In the genomic region with DNA sequence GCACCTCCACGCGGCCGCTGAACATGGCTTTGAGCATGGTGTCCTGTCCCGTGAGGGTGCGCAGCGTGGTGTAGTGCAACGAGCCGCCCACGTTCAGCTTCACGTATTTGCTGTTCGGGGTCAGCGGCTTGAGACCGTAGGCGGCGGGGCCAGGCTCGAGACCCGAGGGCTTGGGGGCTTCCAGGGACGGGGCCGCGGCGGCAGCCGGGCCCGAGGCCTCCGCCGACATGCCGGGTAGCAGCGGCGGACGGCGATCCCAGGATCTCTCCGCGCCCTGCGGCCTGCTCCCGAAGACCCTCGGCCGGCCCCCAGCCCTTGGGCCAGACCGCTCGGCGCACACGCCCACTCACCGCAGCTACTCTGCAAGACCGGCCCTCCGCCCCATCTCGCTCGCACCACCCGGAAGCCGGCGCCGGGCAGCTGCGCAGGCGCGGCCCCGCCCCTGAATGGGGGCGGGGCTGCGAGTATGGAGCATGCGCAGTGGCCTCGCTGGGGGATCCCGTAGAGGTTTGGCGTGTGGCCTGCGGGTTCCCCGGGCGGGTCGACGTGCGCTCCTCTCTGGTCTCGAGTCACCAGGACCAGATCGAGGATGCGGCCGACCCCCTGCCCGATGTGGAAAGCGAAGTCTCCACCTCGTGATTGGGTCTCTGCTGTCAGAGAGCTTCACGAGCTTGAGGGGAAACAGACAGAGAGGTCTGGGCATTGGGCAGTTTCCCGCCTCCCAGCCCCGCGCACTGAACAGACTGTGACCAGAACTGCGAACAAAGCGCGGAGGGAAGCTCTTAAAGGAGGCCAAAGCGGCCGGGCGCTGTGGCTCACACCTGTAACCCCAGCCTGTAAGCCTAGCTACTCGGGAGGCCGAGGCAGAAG, we compare ENCODE assay signal across 1 cellular context.
TF ChIP-seq lines count a peak whose summit lies in the region.

A gene with protein sequence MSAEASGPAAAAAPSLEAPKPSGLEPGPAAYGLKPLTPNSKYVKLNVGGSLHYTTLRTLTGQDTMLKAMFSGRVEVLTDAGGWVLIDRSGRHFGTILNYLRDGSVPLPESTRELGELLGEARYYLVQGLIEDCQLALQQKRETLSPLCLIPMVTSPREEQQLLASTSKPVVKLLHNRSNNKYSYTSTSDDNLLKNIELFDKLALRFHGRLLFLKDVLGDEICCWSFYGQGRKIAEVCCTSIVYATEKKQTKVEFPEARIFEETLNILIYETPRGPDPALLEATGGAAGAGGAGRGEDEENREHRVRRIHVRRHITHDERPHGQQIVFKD (minus strand): TSS at position 422 of the 870 bp plus-strand sequence. CDS start 193 bp downstream, at position 229.

TF ChIP-seq in HepG2, 621 proteins besides CTCF, POLR2A, EP300 and RAD21 (continued from another document and continues in another):
- TF ChIP-seq FOXJ3 (CRISPR knock-in tag; IDR thresholded peaks at IDR 0.05; ENCODE audit: borderline replicate concordance) (peak; percentile 68; the same call in 1 of the 2 replicates), ZFYVE20 (CRISPR knock-in tag; IDR thresholded peaks at IDR 0.05; ENCODE audit: borderline replicate concordance, low read depth) (no peak), ZFP82 (CRISPR knock-in tag; IDR thresholded peaks at IDR 0.05; ENCODE audit: borderline replicate concordance) (peak; percentile 66; the same call in 1 of the 2 replicates), ZFP36L2 (CRISPR knock-in tag; IDR thresholded peaks at IDR 0.05) (no peak; the same call in 1 of the 2 replicates), DR1 (CRISPR knock-in tag; IDR thresholded peaks at IDR 0.05) (peak; percentile 69; the same call in 1 of the 2 replicates), ZNF383 (CRISPR knock-in tag; IDR thresholded peaks at IDR 0.05; ENCODE audit: borderline replicate concordance) (no peak), MAF1 (CRISPR knock-in tag; IDR thresholded peaks at IDR 0.05; ENCODE audit: borderline replicate concordance) (no peak), KDM2A (CRISPR knock-in tag; IDR thresholded peaks at IDR 0.05; ENCODE audit: borderline replicate concordance, low read depth) (peak; percentile 76), TP53 (CRISPR knock-in tag; conservative IDR thresholded peaks at IDR 0.05) (no peak), IRX3 (CRISPR knock-in tag; IDR thresholded peaks at IDR 0.05; ENCODE audit: borderline replicate concordance, low read depth) (peak; percentile 84), MAFG (CRISPR knock-in tag; IDR thresholded peaks at IDR 0.05) (no peak), ZBTB14 (CRISPR knock-in tag; IDR thresholded peaks at IDR 0.05) (peak; percentile 43; the same call in 1 of the 2 replicates), ZFX (CRISPR knock-in tag; IDR thresholded peaks at IDR 0.05; ENCODE audit: low read depth) (peak; percentile 97), ZNF773 (CRISPR knock-in tag; IDR thresholded peaks at IDR 0.05; ENCODE audit: borderline replicate concordance) (no peak; the same call in 1 of the 2 replicates), BCL6 (CRISPR knock-in tag; IDR thresholded peaks at IDR 0.05) (peak; percentile 22; the same call in 1 of the 2 replicates), TEAD2 (CRISPR knock-in tag; IDR thresholded peaks at IDR 0.05) (no peak), ARHGAP35 (CRISPR knock-in tag; IDR thresholded peaks at IDR 0.05; ENCODE audit: borderline replicate concordance) (peak; percentile 57), PBX2 (CRISPR knock-in tag; IDR thresholded peaks at IDR 0.05) (0 out of 2 replicates have a peak, but pooled peaks have one; percentile 25), ZNF691 (CRISPR knock-in tag; IDR thresholded peaks at IDR 0.05; ENCODE audit: borderline replicate concordance, low read depth) (no peak; the same call in 1 of the 2 replicates), ZBTB20 (CRISPR knock-in tag; IDR thresholded peaks at IDR 0.05; ENCODE audit: borderline replicate concordance, low read depth) (peak; percentile 86; the same call in 1 of the 2 replicates), ZNF251 (CRISPR knock-in tag; IDR thresholded peaks at IDR 0.05) (0 out of 2 replicates have a peak, but pooled peaks have one; percentile 88), CSRNP1 (CRISPR knock-in tag; IDR thresholded peaks at IDR 0.05) (peak; percentile 94), ZNF10 (CRISPR knock-in tag; IDR thresholded peaks at IDR 0.05; ENCODE audit: borderline replicate concordance, low read depth) (0 out of 2 replicates have a peak, but pooled peaks have one; percentile 69), ZBTB8A (CRISPR knock-in tag; IDR thresholded peaks at IDR 0.05; ENCODE audit: borderline replicate concordance, low read depth) (no peak)
- TF ChIP-seq, protein P1, sequence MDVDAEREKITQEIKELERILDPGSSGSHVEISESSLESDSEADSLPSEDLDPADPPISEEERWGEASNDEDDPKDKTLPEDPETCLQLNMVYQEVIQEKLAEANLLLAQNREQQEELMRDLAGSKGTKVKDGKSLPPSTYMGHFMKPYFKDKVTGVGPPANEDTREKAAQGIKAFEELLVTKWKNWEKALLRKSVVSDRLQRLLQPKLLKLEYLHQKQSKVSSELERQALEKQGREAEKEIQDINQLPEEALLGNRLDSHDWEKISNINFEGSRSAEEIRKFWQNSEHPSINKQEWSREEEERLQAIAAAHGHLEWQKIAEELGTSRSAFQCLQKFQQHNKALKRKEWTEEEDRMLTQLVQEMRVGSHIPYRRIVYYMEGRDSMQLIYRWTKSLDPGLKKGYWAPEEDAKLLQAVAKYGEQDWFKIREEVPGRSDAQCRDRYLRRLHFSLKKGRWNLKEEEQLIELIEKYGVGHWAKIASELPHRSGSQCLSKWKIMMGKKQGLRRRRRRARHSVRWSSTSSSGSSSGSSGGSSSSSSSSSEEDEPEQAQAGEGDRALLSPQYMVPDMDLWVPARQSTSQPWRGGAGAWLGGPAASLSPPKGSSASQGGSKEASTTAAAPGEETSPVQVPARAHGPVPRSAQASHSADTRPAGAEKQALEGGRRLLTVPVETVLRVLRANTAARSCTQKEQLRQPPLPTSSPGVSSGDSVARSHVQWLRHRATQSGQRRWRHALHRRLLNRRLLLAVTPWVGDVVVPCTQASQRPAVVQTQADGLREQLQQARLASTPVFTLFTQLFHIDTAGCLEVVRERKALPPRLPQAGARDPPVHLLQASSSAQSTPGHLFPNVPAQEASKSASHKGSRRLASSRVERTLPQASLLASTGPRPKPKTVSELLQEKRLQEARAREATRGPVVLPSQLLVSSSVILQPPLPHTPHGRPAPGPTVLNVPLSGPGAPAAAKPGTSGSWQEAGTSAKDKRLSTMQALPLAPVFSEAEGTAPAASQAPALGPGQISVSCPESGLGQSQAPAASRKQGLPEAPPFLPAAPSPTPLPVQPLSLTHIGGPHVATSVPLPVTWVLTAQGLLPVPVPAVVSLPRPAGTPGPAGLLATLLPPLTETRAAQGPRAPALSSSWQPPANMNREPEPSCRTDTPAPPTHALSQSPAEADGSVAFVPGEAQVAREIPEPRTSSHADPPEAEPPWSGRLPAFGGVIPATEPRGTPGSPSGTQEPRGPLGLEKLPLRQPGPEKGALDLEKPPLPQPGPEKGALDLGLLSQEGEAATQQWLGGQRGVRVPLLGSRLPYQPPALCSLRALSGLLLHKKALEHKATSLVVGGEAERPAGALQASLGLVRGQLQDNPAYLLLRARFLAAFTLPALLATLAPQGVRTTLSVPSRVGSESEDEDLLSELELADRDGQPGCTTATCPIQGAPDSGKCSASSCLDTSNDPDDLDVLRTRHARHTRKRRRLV (CRISPR knock-in tag; IDR thresholded peaks at IDR 0.05) = 0 out of 2 replicates have a peak, but pooled peaks have one; percentile 82
- TF ChIP-seq, protein P2, sequence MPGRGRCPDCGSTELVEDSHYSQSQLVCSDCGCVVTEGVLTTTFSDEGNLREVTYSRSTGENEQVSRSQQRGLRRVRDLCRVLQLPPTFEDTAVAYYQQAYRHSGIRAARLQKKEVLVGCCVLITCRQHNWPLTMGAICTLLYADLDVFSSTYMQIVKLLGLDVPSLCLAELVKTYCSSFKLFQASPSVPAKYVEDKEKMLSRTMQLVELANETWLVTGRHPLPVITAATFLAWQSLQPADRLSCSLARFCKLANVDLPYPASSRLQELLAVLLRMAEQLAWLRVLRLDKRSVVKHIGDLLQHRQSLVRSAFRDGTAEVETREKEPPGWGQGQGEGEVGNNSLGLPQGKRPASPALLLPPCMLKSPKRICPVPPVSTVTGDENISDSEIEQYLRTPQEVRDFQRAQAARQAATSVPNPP (CRISPR knock-in tag; IDR thresholded peaks at IDR 0.05) = peak; percentile 64; the same call in 1 of the 2 replicates
- TF ChIP-seq, protein P3, sequence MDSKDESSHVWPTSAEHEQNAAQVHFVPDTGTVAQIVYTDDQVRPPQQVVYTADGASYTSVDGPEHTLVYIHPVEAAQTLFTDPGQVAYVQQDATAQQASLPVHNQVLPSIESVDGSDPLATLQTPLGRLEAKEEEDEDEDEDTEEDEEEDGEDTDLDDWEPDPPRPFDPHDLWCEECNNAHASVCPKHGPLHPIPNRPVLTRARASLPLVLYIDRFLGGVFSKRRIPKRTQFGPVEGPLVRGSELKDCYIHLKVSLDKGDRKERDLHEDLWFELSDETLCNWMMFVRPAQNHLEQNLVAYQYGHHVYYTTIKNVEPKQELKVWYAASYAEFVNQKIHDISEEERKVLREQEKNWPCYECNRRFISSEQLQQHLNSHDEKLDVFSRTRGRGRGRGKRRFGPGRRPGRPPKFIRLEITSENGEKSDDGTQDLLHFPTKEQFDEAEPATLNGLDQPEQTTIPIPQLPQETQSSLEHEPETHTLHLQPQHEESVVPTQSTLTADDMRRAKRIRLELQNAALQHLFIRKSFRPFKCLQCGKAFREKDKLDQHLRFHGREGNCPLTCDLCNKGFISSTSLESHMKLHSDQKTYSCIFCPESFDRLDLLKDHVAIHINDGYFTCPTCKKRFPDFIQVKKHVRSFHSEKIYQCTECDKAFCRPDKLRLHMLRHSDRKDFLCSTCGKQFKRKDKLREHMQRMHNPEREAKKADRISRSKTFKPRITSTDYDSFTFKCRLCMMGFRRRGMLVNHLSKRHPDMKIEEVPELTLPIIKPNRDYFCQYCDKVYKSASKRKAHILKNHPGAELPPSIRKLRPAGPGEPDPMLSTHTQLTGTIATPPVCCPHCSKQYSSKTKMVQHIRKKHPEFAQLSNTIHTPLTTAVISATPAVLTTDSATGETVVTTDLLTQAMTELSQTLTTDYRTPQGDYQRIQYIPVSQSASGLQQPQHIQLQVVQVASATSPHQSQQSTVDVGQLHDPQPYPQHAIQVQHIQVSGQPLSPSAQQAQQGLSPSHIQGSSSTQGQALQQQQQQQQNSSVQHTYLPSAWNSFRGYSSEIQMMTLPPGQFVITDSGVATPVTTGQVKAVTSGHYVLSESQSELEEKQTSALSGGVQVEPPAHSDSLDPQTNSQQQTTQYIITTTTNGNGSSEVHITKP (CRISPR knock-in tag; IDR thresholded peaks at IDR 0.05; ENCODE audit: low read depth) = no peak
- TF ChIP-seq, protein P4, sequence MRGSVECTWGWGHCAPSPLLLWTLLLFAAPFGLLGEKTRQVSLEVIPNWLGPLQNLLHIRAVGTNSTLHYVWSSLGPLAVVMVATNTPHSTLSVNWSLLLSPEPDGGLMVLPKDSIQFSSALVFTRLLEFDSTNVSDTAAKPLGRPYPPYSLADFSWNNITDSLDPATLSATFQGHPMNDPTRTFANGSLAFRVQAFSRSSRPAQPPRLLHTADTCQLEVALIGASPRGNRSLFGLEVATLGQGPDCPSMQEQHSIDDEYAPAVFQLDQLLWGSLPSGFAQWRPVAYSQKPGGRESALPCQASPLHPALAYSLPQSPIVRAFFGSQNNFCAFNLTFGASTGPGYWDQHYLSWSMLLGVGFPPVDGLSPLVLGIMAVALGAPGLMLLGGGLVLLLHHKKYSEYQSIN (CRISPR knock-in tag; IDR thresholded peaks at IDR 0.05; ENCODE audit: borderline replicate concordance) = no peak
- TF ChIP-seq, protein P5, sequence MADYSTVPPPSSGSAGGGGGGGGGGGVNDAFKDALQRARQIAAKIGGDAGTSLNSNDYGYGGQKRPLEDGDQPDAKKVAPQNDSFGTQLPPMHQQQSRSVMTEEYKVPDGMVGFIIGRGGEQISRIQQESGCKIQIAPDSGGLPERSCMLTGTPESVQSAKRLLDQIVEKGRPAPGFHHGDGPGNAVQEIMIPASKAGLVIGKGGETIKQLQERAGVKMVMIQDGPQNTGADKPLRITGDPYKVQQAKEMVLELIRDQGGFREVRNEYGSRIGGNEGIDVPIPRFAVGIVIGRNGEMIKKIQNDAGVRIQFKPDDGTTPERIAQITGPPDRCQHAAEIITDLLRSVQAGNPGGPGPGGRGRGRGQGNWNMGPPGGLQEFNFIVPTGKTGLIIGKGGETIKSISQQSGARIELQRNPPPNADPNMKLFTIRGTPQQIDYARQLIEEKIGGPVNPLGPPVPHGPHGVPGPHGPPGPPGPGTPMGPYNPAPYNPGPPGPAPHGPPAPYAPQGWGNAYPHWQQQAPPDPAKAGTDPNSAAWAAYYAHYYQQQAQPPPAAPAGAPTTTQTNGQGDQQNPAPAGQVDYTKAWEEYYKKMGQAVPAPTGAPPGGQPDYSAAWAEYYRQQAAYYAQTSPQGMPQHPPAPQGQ (CRISPR knock-in tag; IDR thresholded peaks at IDR 0.05; ENCODE audit: borderline replicate concordance) = peak; percentile 17; the same call in 1 of the 2 replicates
